ENCODE assay signal across 1 cellular context in the genomic region with DNA sequence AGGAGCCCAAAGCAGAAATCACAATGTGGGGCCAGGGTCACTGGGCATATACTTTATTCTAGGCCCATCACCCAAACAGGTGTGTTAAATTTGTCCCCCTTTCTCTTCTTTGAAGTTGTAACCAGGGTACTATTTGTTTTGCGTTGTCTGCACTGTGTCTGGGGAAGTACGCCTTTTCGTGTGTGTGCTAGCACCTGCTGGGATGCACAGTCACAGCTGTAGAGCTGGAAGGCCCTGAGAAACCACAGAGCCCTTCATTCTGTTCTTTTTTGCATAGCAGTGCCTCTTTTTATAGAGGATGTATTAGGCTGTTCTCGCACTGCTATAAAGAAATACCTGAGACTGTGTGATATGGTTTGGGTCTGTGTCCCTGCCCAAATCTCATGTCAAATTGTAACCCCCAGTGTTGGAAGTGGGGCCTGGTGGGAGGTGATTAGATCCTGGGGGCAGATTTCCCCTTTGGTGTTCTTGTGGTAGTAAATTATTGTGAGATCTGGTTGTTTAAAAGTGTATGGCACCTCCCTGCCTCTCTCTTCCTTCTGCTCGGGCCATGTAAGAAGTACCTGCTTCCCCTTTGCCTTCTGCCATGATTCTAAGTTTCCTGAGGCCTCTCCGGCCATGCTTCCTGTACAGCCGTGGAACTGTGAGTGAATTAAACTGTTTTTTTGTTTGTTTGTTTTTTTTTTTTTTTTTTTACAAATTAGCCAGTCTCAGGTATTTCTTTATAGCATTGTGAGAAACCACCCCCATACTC.
TF ChIP-seq lines count a peak whose summit lies in the region.

No MANE protein-coding gene starts in this region.

TF ChIP-seq in GM12878, 131 proteins besides CTCF, POLR2A, EP300 and RAD21 (continues in another document):
- TF ChIP-seq, protein P1, sequence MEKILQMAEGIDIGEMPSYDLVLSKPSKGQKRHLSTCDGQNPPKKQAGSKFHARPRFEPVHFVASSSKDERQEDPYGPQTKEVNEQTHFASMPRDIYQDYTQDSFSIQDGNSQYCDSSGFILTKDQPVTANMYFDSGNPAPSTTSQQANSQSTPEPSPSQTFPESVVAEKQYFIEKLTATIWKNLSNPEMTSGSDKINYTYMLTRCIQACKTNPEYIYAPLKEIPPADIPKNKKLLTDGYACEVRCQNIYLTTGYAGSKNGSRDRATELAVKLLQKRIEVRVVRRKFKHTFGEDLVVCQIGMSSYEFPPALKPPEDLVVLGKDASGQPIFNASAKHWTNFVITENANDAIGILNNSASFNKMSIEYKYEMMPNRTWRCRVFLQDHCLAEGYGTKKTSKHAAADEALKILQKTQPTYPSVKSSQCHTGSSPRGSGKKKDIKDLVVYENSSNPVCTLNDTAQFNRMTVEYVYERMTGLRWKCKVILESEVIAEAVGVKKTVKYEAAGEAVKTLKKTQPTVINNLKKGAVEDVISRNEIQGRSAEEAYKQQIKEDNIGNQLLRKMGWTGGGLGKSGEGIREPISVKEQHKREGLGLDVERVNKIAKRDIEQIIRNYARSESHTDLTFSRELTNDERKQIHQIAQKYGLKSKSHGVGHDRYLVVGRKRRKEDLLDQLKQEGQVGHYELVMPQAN (conservative IDR thresholded peaks at IDR 0.05), result no peak
- no peak for TF ChIP-seq ZNF384 (IDR thresholded peaks at IDR 0.05; ENCODE audit: borderline replicate concordance, low read depth, low read length)
- peak; percentile 58; the same call in 1 of the 2 replicates for TF ChIP-seq ATF7 (IDR thresholded peaks at IDR 0.05; ENCODE audit: low read depth)
- TF ChIP-seq, protein P2, sequence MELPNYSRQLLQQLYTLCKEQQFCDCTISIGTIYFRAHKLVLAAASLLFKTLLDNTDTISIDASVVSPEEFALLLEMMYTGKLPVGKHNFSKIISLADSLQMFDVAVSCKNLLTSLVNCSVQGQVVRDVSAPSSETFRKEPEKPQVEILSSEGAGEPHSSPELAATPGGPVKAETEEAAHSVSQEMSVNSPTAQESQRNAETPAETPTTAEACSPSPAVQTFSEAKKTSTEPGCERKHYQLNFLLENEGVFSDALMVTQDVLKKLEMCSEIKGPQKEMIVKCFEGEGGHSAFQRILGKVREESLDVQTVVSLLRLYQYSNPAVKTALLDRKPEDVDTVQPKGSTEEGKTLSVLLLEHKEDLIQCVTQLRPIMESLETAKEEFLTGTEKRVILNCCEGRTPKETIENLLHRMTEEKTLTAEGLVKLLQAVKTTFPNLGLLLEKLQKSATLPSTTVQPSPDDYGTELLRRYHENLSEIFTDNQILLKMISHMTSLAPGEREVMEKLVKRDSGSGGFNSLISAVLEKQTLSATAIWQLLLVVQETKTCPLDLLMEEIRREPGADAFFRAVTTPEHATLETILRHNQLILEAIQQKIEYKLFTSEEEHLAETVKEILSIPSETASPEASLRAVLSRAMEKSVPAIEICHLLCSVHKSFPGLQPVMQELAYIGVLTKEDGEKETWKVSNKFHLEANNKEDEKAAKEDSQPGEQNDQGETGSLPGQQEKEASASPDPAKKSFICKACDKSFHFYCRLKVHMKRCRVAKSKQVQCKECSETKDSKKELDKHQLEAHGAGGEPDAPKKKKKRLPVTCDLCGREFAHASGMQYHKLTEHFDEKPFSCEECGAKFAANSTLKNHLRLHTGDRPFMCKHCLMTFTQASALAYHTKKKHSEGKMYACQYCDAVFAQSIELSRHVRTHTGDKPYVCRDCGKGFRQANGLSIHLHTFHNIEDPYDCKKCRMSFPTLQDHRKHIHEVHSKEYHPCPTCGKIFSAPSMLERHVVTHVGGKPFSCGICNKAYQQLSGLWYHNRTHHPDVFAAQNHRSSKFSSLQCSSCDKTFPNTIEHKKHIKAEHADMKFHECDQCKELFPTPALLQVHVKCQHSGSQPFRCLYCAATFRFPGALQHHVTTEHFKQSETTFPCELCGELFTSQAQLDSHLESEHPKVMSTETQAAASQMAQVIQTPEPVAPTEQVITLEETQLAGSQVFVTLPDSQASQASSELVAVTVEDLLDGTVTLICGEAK (IDR thresholded peaks at IDR 0.05; ENCODE audit: borderline replicate concordance), result no peak; the same call in 1 of the 2 replicates
- no peak for TF ChIP-seq NFXL1 (IDR thresholded peaks at IDR 0.05; ENCODE audit: borderline replicate concordance)
- peak; percentile 44; the same call in 1 of the 2 replicates for TF ChIP-seq POLR2AphosphoS5 (IDR thresholded peaks at IDR 0.05; ENCODE audit: low read length)
- TF ChIP-seq ETV6 (conservative IDR thresholded peaks at IDR 0.05 in 1 of 2, IDR thresholded peaks at IDR 0.05 in 1 of 2; ENCODE audit: borderline replicate concordance in 1 of 2, low read depth in 1 of 2), result 0 out of 4 replicates have a peak, but pooled peaks of 1 of the 2 experiments have one; percentile 42
- TF ChIP-seq ZNF24 (IDR thresholded peaks at IDR 0.05), result peak; percentile 79
- TF ChIP-seq, protein P3, sequence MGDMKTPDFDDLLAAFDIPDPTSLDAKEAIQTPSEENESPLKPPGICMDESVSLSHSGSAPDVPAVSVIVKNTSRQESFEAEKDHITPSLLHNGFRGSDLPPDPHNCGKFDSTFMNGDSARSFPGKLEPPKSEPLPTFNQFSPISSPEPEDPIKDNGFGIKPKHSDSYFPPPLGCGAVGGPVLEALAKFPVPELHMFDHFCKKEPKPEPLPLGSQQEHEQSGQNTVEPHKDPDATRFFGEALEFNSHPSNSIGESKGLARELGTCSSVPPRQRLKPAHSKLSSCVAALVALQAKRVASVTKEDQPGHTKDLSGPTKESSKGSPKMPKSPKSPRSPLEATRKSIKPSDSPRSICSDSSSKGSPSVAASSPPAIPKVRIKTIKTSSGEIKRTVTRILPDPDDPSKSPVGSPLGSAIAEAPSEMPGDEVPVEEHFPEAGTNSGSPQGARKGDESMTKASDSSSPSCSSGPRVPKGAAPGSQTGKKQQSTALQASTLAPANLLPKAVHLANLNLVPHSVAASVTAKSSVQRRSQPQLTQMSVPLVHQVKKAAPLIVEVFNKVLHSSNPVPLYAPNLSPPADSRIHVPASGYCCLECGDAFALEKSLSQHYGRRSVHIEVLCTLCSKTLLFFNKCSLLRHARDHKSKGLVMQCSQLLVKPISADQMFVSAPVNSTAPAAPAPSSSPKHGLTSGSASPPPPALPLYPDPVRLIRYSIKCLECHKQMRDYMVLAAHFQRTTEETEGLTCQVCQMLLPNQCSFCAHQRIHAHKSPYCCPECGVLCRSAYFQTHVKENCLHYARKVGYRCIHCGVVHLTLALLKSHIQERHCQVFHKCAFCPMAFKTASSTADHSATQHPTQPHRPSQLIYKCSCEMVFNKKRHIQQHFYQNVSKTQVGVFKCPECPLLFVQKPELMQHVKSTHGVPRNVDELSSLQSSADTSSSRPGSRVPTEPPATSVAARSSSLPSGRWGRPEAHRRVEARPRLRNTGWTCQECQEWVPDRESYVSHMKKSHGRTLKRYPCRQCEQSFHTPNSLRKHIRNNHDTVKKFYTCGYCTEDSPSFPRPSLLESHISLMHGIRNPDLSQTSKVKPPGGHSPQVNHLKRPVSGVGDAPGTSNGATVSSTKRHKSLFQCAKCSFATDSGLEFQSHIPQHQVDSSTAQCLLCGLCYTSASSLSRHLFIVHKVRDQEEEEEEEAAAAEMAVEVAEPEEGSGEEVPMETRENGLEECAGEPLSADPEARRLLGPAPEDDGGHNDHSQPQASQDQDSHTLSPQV (IDR thresholded peaks at IDR 0.05), result no peak
- TF ChIP-seq, protein P4, sequence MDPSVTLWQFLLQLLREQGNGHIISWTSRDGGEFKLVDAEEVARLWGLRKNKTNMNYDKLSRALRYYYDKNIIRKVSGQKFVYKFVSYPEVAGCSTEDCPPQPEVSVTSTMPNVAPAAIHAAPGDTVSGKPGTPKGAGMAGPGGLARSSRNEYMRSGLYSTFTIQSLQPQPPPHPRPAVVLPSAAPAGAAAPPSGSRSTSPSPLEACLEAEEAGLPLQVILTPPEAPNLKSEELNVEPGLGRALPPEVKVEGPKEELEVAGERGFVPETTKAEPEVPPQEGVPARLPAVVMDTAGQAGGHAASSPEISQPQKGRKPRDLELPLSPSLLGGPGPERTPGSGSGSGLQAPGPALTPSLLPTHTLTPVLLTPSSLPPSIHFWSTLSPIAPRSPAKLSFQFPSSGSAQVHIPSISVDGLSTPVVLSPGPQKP (IDR thresholded peaks at IDR 0.05; ENCODE audit: low read depth, low read length), result no peak
- TF ChIP-seq NFIC (IDR thresholded peaks at IDR 0.05; ENCODE audit: low read depth, low read length), result peak; percentile 93
- peak; percentile 89 for TF ChIP-seq CREM (IDR thresholded peaks at IDR 0.05; ENCODE audit: low read depth)
- peak; percentile 80 for TF ChIP-seq RELA (IDR thresholded peaks at IDR 0.05; ENCODE audit: borderline replicate concordance, partially characterized antibody)
- TF ChIP-seq STAT1 (conservative IDR thresholded peaks at IDR 0.05), result no peak
- no peak for TF ChIP-seq RAD51 (IDR thresholded peaks at IDR 0.05)
- TF ChIP-seq BACH1 (IDR thresholded peaks at IDR 0.05; ENCODE audit: borderline replicate concordance), result no peak
- TF ChIP-seq KDM1A (IDR thresholded peaks at IDR 0.05; ENCODE audit: borderline replicate concordance), result no peak
- TF ChIP-seq, protein P5, sequence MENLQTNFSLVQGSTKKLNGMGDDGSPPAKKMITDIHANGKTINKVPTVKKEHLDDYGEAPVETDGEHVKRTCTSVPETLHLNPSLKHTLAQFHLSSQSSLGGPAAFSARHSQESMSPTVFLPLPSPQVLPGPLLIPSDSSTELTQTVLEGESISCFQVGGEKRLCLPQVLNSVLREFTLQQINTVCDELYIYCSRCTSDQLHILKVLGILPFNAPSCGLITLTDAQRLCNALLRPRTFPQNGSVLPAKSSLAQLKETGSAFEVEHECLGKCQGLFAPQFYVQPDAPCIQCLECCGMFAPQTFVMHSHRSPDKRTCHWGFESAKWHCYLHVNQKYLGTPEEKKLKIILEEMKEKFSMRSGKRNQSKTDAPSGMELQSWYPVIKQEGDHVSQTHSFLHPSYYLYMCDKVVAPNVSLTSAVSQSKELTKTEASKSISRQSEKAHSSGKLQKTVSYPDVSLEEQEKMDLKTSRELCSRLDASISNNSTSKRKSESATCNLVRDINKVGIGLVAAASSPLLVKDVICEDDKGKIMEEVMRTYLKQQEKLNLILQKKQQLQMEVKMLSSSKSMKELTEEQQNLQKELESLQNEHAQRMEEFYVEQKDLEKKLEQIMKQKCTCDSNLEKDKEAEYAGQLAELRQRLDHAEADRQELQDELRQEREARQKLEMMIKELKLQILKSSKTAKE (IDR thresholded peaks at IDR 0.05; ENCODE audit: low read depth, poor library complexity, severe bottlenecking), result peak; percentile 74
- TF ChIP-seq, protein P6, sequence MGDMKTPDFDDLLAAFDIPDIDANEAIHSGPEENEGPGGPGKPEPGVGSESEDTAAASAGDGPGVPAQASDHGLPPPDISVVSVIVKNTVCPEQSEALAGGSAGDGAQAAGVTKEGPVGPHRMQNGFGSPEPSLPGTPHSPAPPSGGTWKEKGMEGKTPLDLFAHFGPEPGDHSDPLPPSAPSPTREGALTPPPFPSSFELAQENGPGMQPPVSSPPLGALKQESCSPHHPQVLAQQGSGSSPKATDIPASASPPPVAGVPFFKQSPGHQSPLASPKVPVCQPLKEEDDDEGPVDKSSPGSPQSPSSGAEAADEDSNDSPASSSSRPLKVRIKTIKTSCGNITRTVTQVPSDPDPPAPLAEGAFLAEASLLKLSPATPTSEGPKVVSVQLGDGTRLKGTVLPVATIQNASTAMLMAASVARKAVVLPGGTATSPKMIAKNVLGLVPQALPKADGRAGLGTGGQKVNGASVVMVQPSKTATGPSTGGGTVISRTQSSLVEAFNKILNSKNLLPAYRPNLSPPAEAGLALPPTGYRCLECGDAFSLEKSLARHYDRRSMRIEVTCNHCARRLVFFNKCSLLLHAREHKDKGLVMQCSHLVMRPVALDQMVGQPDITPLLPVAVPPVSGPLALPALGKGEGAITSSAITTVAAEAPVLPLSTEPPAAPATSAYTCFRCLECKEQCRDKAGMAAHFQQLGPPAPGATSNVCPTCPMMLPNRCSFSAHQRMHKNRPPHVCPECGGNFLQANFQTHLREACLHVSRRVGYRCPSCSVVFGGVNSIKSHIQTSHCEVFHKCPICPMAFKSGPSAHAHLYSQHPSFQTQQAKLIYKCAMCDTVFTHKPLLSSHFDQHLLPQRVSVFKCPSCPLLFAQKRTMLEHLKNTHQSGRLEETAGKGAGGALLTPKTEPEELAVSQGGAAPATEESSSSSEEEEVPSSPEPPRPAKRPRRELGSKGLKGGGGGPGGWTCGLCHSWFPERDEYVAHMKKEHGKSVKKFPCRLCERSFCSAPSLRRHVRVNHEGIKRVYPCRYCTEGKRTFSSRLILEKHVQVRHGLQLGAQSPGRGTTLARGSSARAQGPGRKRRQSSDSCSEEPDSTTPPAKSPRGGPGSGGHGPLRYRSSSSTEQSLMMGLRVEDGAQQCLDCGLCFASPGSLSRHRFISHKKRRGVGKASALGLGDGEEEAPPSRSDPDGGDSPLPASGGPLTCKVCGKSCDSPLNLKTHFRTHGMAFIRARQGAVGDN (IDR thresholded peaks at IDR 0.05), result peak; percentile 78
- TF ChIP-seq GABPA (IDR thresholded peaks at IDR 0.05; ENCODE audit: low read depth), result no peak
- no peak for TF ChIP-seq NR2F1 (conservative IDR thresholded peaks at IDR 0.05)
- no peak for TF ChIP-seq KAT2A (conservative IDR thresholded peaks at IDR 0.05; ENCODE audit: control insufficient read depth, low read depth, low read length)
- TF ChIP-seq TCF3 (IDR thresholded peaks at IDR 0.05; ENCODE audit: borderline replicate concordance, insufficient read depth, low read depth, low read length), result peak; percentile 95
- no peak for TF ChIP-seq RB1 (IDR thresholded peaks at IDR 0.05; ENCODE audit: borderline replicate concordance)
- TF ChIP-seq, protein P7, sequence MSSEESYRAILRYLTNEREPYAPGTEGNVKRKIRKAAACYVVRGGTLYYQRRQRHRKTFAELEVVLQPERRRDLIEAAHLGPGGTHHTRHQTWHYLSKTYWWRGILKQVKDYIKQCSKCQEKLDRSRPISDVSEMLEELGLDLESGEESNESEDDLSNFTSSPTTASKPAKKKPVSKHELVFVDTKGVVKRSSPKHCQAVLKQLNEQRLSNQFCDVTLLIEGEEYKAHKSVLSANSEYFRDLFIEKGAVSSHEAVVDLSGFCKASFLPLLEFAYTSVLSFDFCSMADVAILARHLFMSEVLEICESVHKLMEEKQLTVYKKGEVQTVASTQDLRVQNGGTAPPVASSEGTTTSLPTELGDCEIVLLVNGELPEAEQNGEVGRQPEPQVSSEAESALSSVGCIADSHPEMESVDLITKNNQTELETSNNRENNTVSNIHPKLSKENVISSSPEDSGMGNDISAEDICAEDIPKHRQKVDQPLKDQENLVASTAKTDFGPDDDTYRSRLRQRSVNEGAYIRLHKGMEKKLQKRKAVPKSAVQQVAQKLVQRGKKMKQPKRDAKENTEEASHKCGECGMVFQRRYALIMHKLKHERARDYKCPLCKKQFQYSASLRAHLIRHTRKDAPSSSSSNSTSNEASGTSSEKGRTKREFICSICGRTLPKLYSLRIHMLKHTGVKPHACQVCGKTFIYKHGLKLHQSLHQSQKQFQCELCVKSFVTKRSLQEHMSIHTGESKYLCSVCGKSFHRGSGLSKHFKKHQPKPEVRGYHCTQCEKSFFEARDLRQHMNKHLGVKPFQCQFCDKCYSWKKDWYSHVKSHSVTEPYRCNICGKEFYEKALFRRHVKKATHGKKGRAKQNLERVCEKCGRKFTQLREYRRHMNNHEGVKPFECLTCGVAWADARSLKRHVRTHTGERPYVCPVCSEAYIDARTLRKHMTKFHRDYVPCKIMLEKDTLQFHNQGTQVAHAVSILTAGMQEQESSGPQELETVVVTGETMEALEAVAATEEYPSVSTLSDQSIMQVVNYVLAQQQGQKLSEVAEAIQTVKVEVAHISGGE (CRISPR knock-in tag; IDR thresholded peaks at IDR 0.05), result no peak
- TF ChIP-seq SRF (IDR thresholded peaks at IDR 0.05; ENCODE audit: low read depth in 2 of 2, low read length in 2 of 2), result no peak
- TF ChIP-seq TARDBP (IDR thresholded peaks at IDR 0.05; ENCODE audit: borderline replicate concordance), result no peak
